In the genomic region with DNA sequence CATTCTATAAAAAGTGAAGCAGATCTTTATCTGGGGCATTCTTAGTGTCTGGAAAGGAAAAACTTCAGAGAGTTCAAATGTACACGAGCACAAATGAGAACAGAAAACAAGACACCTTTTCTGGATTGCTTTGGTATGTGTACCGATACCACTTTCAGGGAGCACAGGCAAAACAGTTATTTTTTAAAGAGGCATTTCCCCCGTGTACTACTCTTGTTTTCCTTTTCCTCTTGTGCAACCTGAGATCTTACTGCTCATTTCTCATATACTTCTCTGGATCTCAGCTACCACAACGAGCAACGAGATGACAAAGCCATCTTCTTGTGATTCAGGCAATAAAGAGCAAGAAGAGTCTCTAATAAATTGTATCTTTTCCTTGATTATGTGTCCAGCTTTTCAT, we compare ENCODE assay signal across 18 cellular contexts.
A peak's percentile ranks its signal among the peaks of the same experiment; 100 is the strongest.
DNase-seq lines count a peak whose midpoint lies in the region; ATAC-seq and TF ChIP-seq lines count a peak whose summit lies in the region.
"Had no signal": no experiment of that assay in that cellular context is flagged by ENCODE, and none has a peak within 500 bp of the region (broad histone marks: within the 10 kb centered on the region; RNA-seq: fewer than 3 reads in every experiment).

No MANE protein-coding gene starts in this region.

- TF ChIP-seq POLR2A in erythroblast (IDR thresholded peaks at IDR 0.05; ENCODE audit: low read length) = no peak

- DNase-seq in activated T-cell treated with anti-CD3 and anti-CD28 coated beads, Interleukin-2, amount 50 U/mL, for 72 hours = no peak
- no peak for DNase-seq in activated T-cell treated with anti-CD3 and anti-CD28 coated beads, Interleukin-2, amount 50 U/mL, for 1 hour
- no peak for DNase-seq in naive thymus-derived CD4-positive, alpha-beta T cell
- DNase-seq in heart right ventricle (no peak), erythroblast (lab: John Stamatoyannopoulos, UW) (no peak), AG08396 (ENCODE audit: low spot score) (no peak)
- DNase-seq: activated CD8-positive, alpha-beta T cell treated with anti-CD3 and anti-CD28 coated beads, Interleukin-2, amount 10 ng/mL, durations not matched to agents 7 days and 5 days; activated effector memory CD4-positive, alpha-beta T cell treated with anti-CD3 and anti-CD28 coated beads, Interleukin-2, amount 50 U/mL, for 16 hours; EL; esophagus squamous epithelium; KG1; NCI-H1436 treated with DMSO at 0.1 percent for 48 hours; NCI-H226; right cardiac atrium; T-cell had no signal

- no peaks in the 10 kb centered on the region for H3K9me3 ChIP-seq in naive thymus-derived CD4-positive, alpha-beta T cell (ENCODE audit: control insufficient read depth in 2 of 3, low read length in 3 of 3)
- H3K9me3 ChIP-seq in heart right ventricle = no peaks in the 10 kb centered on the region
- H3K9me3 ChIP-seq: esophagus squamous epithelium had no signal

- no peak for TF ChIP-seq CTCF in heart right ventricle (IDR thresholded peaks at IDR 0.05)

- H3K36me3 Mint-ChIP-seq in activated T-cell treated with anti-CD3 and anti-CD28 coated beads, Interleukin-2, amount 50 U/mL, for 72 hours (ENCODE audit: insufficient read depth in 2 of 2) = peaks cover 4 to 9% of the 10 kb centered on the region in 2 donors
- peaks cover 68% of the 10 kb centered on the region for H3K36me3 Mint-ChIP-seq in activated T-helper 17 cell treated with anti-CD3 and anti-CD28 coated beads, Interleukin-2, amount 50 U/mL, for 72 hours (ENCODE audit: low read depth)
- H3K36me3 Mint-ChIP-seq in naive thymus-derived CD4-positive, alpha-beta T cell = peaks cover 0 to 7% (median 0%) of the 10 kb centered on the region in 5 donors
- H3K36me3 Mint-ChIP-seq: T-cell had no signal

- no peaks in the 10 kb centered on the region for H3K27me3 ChIP-seq in naive thymus-derived CD4-positive, alpha-beta T cell (ENCODE audit: control insufficient read depth in 2 of 2, insufficient read depth in 2 of 2, low read length in 2 of 2)
- no peaks in the 10 kb centered on the region for H3K27me3 ChIP-seq in heart right ventricle
- H3K27me3 ChIP-seq: esophagus squamous epithelium had no signal

- H3K27ac ChIP-seq in naive thymus-derived CD4-positive, alpha-beta T cell (ENCODE audit: low read depth, low read length) = no peak overlapping the region
- no peak overlapping the region for H3K27ac ChIP-seq in heart right ventricle
- H3K27ac ChIP-seq: esophagus squamous epithelium had no signal

- H3K27me3 Mint-ChIP-seq in activated T-cell treated with anti-CD3 and anti-CD28 coated beads, Interleukin-2, amount 50 U/mL, for 72 hours (ENCODE audit: low read depth) = no peaks in the 10 kb centered on the region
- no peaks in the 10 kb centered on the region for H3K27me3 Mint-ChIP-seq in activated T-helper 17 cell treated with anti-CD3 and anti-CD28 coated beads, Interleukin-2, amount 50 U/mL, for 72 hours
- H3K27me3 Mint-ChIP-seq in naive thymus-derived CD4-positive, alpha-beta T cell = no peaks in the 10 kb centered on the region
- H3K27me3 Mint-ChIP-seq: dendritic cell treated with granulocyte-macrophage colony-stimulating factor and Interleukin-4, amounts not matched to agents 40 ng/mL and 50 ng/mL, for 4 days; T-cell had no signal

- intact Hi-C loops in naive thymus-derived CD4-positive, alpha-beta T cell (cut with micrococcal nuclease) = loop anchor here (2.0 to 5.0 kb wide), 3 partner anchors 43 to 433 kb away; partner anchors contain the start of gene RYBP (in 1 of the 2)
- intact Hi-C loops in heart right ventricle (cut with DNase I) = no loop called here

- peaks cover 91% of the 10 kb centered on the region for H3K4me1 Mint-ChIP-seq in activated T-cell treated with anti-CD3 and anti-CD28 coated beads, Interleukin-2, amount 50 U/mL, for 72 hours (ENCODE audit: low read depth)
- peaks cover 62% of the 10 kb centered on the region for H3K4me1 Mint-ChIP-seq in activated T-helper 17 cell treated with anti-CD3 and anti-CD28 coated beads, Interleukin-2, amount 50 U/mL, for 72 hours
- H3K4me1 Mint-ChIP-seq in naive thymus-derived CD4-positive, alpha-beta T cell = peaks cover 54 to 100% (median 77%) of the 10 kb centered on the region in 7 donors

- H3K36me3 ChIP-seq in naive thymus-derived CD4-positive, alpha-beta T cell (ENCODE audit: control insufficient read depth in 2 of 3, insufficient read depth in 3 of 3, low read length in 3 of 3) = no peaks in the 10 kb centered on the region
- H3K36me3 ChIP-seq in heart right ventricle = no peaks in the 10 kb centered on the region
- H3K36me3 ChIP-seq: esophagus squamous epithelium had no signal

- H3K4me3 ChIP-seq in naive thymus-derived CD4-positive, alpha-beta T cell (ENCODE audit: low read length) = no peak overlapping the region
- H3K4me3 ChIP-seq in heart right ventricle = no peak overlapping the region
- H3K4me3 ChIP-seq: esophagus squamous epithelium had no signal

- H3K9me3 Mint-ChIP-seq in activated T-cell treated with anti-CD3 and anti-CD28 coated beads, Interleukin-2, amount 50 U/mL, for 72 hours = no peaks in the 10 kb centered on the region
- no peaks in the 10 kb centered on the region for H3K9me3 Mint-ChIP-seq in activated T-helper 17 cell treated with anti-CD3 and anti-CD28 coated beads, Interleukin-2, amount 50 U/mL, for 72 hours
- H3K9me3 Mint-ChIP-seq in naive thymus-derived CD4-positive, alpha-beta T cell = no peaks in the 10 kb centered on the region
- H3K9me3 Mint-ChIP-seq: dendritic cell treated with granulocyte-macrophage colony-stimulating factor and Interleukin-4, amounts not matched to agents 40 ng/mL and 50 ng/mL, for 4 days; T-cell had no signal

- ATAC-seq in activated T-cell treated with anti-CD3 and anti-CD28 coated beads, Interleukin-2, amount 50 U/mL, for 72 hours (replicated peaks in 1 of 2) = peak in 1 of 2 donors; percentile 42
- ATAC-seq in GM21528 (IDR thresholded peaks at IDR 0.05; ENCODE audit: low FRiP score, unreplicated experiment) (peak; percentile 63), heart right ventricle (no peak)
- ATAC-seq in activated T-helper 17 cell treated with anti-CD3 and anti-CD28 coated beads, Interleukin-2, amount 50 U/mL, for 72 hours (replicated peaks) = peak; percentile 33
- ATAC-seq in naive thymus-derived CD4-positive, alpha-beta T cell = no peak
- ATAC-seq: activated CD8-positive, alpha-beta T cell treated with anti-CD3 and anti-CD28 coated beads, Interleukin-2, amount 10 ng/mL, durations not matched to agents 7 days and 5 days; right cardiac atrium; T-cell had no signal

- WGBS in heart right ventricle, 2 donors = 62 to 67% methylated on average over 5 of the region's 5 CpGs

- peak overlapping the region in 1 of 2 donors; percentile 9 for H3K4me3 Mint-ChIP-seq in activated T-cell treated with anti-CD3 and anti-CD28 coated beads, Interleukin-2, amount 50 U/mL, for 72 hours
- no peak overlapping the region for H3K4me3 Mint-ChIP-seq in activated T-helper 17 cell treated with anti-CD3 and anti-CD28 coated beads, Interleukin-2, amount 50 U/mL, for 72 hours
- H3K4me3 Mint-ChIP-seq in naive thymus-derived CD4-positive, alpha-beta T cell = peak overlapping the region in 5 of 10 donors; percentile 5 to 53 (median 38)
- H3K4me3 Mint-ChIP-seq: activated CD8-positive, alpha-beta T cell treated with anti-CD3 and anti-CD28 coated beads, Interleukin-2, amount 10 ng/mL, durations not matched to agents 7 days and 5 days; dendritic cell treated with granulocyte-macrophage colony-stimulating factor and Interleukin-4, amounts not matched to agents 40 ng/mL and 50 ng/mL, for 4 days; T-cell had no signal

- CTCF ChIA-PET in naive thymus-derived CD4-positive, alpha-beta T cell (lab: Charles Lee) = no interaction called here

- POLR2A ChIA-PET in naive thymus-derived CD4-positive, alpha-beta T cell (lab: Charles Lee) = interaction anchor here (0.9 kb wide), 1 partner anchor 274 kb away, joined by 3 read pairs; no protein-coding TSS in a partner anchor

- peak overlapping the region; percentile 2 for H3K27ac Mint-ChIP-seq in activated T-cell treated with anti-CD3 and anti-CD28 coated beads, Interleukin-2, amount 50 U/mL, for 72 hours
- peak overlapping the region; percentile 42 for H3K27ac Mint-ChIP-seq in activated T-helper 17 cell treated with anti-CD3 and anti-CD28 coated beads, Interleukin-2, amount 50 U/mL, for 72 hours
- H3K27ac Mint-ChIP-seq in naive thymus-derived CD4-positive, alpha-beta T cell = peak overlapping the region in 7 of 9 donors; percentile 18 to 76 (median 51)
- H3K27ac Mint-ChIP-seq: activated CD8-positive, alpha-beta T cell treated with anti-CD3 and anti-CD28 coated beads, Interleukin-2, amount 10 ng/mL, durations not matched to agents 7 days and 5 days; dendritic cell treated with granulocyte-macrophage colony-stimulating factor and Interleukin-4, amounts not matched to agents 40 ng/mL and 50 ng/mL, for 4 days had no signal

- peaks cover 0 to 30% of the 10 kb centered on the region in 2 donors for H3K4me1 ChIP-seq in naive thymus-derived CD4-positive, alpha-beta T cell (ENCODE audit: control insufficient read depth in 2 of 2, insufficient read depth in 2 of 2, low read length in 2 of 2)
- peaks cover 3 to 66% (median 47%) of the 10 kb centered on the region in 9 donors for H3K4me1 ChIP-seq in heart right ventricle

Comparison
In these comparisons a context has a peak if more than half of its experiments do, and no peak if none do; other contexts are left out.
1. ATAC-seq: peak in GM21528 (single experiment) and activated T-helper 17 cell treated with anti-CD3 and anti-CD28 coated beads, Interleukin-2, amount 50 U/mL, for 72 hours (single experiment); none in naive thymus-derived CD4-positive, alpha-beta T cell (single experiment) and heart right ventricle (0 of 8).
2. intact Hi-C loops: an anchor here in naive thymus-derived CD4-positive, alpha-beta T cell (2.0 to 5.0 kb wide); none called in heart right ventricle.
3. Peak in every context shown above with its lines, with median percentiles within 50 percentile points of each other: H3K27ac Mint-ChIP-seq.